In the genomic region with DNA sequence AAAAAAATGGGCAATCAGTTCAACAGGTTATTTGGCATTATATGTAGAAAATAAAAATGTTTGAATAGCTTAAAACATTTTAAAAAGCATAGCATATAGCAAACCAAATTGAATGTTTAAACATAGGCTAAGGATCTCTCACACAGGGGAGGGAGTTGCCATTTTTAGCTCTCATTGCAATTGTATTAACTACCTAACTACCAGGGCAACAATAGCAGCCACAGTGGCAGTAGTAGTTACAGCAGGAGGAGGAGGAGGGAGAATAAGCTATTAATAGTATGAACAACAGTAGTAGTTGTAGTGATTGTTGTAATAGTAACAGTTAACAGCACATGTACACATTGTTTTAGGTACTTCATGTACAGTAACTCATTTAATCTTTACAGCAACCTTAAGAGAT, we compare ENCODE assay signal across 25 cellular contexts.
A peak's percentile ranks its signal among the peaks of the same experiment; 100 is the strongest.
DNase-seq lines count a peak whose midpoint lies in the region; ATAC-seq, FAIRE-seq and TF ChIP-seq lines count a peak whose summit lies in the region.
"Had no signal": no experiment of that assay in that cellular context is flagged by ENCODE, and none has a peak within 500 bp of the region (broad histone marks: within the 10 kb centered on the region; RNA-seq: fewer than 3 reads in every experiment).

No MANE protein-coding gene starts in this region.

- H3K4me3 ChIP-seq in SK-N-SH (ENCODE audit: low read depth in 2 of 2, low read length in 1 of 2) = no peak overlapping the region
- H3K4me3 ChIP-seq: breast epithelium, MG63, SJCRH30 had no signal

- no peak overlapping the region for H3K9ac ChIP-seq in SK-N-SH

- no peaks in the 10 kb centered on the region for H4K20me1 ChIP-seq in SK-N-SH (ENCODE audit: insufficient read depth)

- H3K27ac ChIP-seq in SK-N-SH (ENCODE audit: low read depth in 2 of 2, low read length in 1 of 2) (no peak overlapping the region), foreskin keratinocyte (no peak overlapping the region)
- H3K27ac ChIP-seq: breast epithelium, SJCRH30 had no signal

- no peaks in the 10 kb centered on the region for H3K36me3 Mint-ChIP-seq in chondrocyte (ENCODE audit: low read depth)
- H3K36me3 Mint-ChIP-seq in stimulated activated memory B cell treated with anti-CD40 and anti-IgM and Interleukin-4, amounts not matched to agents 10 μg/mL and 1 μg/mL and 100 μg/mL, for 72 hours = peaks cover 5% of the 10 kb centered on the region

- peak; percentile 41; the same call in 2 of the 3 replicates for ATAC-seq in SK-N-SH treated with all-trans-retinoic acid at 6 μM for 48 hours
- ATAC-seq in left ventricle myocardium superior = peak; percentile 83
- ATAC-seq in stimulated activated memory B cell treated with anti-CD40 and anti-IgM and Interleukin-4, amounts not matched to agents 10 μg/mL and 1 μg/mL and 100 μg/mL, for 72 hours = no peak
- no peak for ATAC-seq in foreskin keratinocyte

- no peaks in the 10 kb centered on the region for H3K27me3 Mint-ChIP-seq in chondrocyte (ENCODE audit: low read depth)
- H3K27me3 Mint-ChIP-seq in stimulated activated memory B cell treated with anti-CD40 and anti-IgM and Interleukin-4, amounts not matched to agents 10 μg/mL and 1 μg/mL and 100 μg/mL, for 72 hours = no peaks in the 10 kb centered on the region
- H3K27me3 Mint-ChIP-seq: progenitor cell of endocrine pancreas had no signal

- H3K27me3 ChIP-seq in SK-N-SH (ENCODE audit: insufficient read depth) = no peaks in the 10 kb centered on the region
- no peaks in the 10 kb centered on the region for H3K27me3 ChIP-seq in foreskin keratinocyte
- H3K27me3 ChIP-seq: breast epithelium, MG63, SJCRH30 had no signal

- H3K36me3 ChIP-seq in SK-N-SH (replicated peaks in 1 of 2; ENCODE audit: control insufficient read depth in 1 of 2, insufficient read depth in 2 of 2, low read length in 1 of 2) = no peaks in the 10 kb centered on the region
- H3K36me3 ChIP-seq: breast epithelium, MG63, SJCRH30 had no signal

- TF ChIP-seq CTCF in SK-N-SH (IDR thresholded peaks at IDR 0.05) (no peak), chondrocyte (IDR thresholded peaks at IDR 0.05) (no peak), foreskin keratinocyte (conservative IDR thresholded peaks at IDR 0.05) (no peak)

- no peaks in the 10 kb centered on the region for H3K9me2 ChIP-seq in SK-N-SH

- peaks cover 5% of the 10 kb centered on the region for H3K9me3 Mint-ChIP-seq in chondrocyte (ENCODE audit: low read depth)
- H3K9me3 Mint-ChIP-seq in stimulated activated memory B cell treated with anti-CD40 and anti-IgM and Interleukin-4, amounts not matched to agents 10 μg/mL and 1 μg/mL and 100 μg/mL, for 72 hours = peaks cover 7% of the 10 kb centered on the region
- H3K9me3 Mint-ChIP-seq: HFFc6 had no signal

- peaks cover 44% of the 10 kb centered on the region for H3K4me1 Mint-ChIP-seq in chondrocyte (ENCODE audit: low read depth)
- H3K4me1 Mint-ChIP-seq in stimulated activated memory B cell treated with anti-CD40 and anti-IgM and Interleukin-4, amounts not matched to agents 10 μg/mL and 1 μg/mL and 100 μg/mL, for 72 hours = peaks cover 17% of the 10 kb centered on the region
- H3K4me1 Mint-ChIP-seq: endodermal cell had no signal

- POLR2A ChIA-PET in SK-N-SH (lab: Yijun Ruan, JAX) = no interaction called here

- H3K4me1 ChIP-seq in SK-N-SH (ENCODE audit: control insufficient read depth in 1 of 2, insufficient read depth in 2 of 2, low read depth in 1 of 2, low read length in 1 of 2) (peaks cover 0 to 14% of the 10 kb centered on the region in 2 experiments; a peak in 1 of 4 replicates), foreskin keratinocyte (peaks cover 4% of the 10 kb centered on the region)
- H3K4me1 ChIP-seq: breast epithelium, SJCRH30 had no signal

- H3K27ac Mint-ChIP-seq in chondrocyte (ENCODE audit: unreplicated experiment) = peak overlapping the region; percentile 42
- peak overlapping the region; percentile 40 for H3K27ac Mint-ChIP-seq in stimulated activated memory B cell treated with anti-CD40 and anti-IgM and Interleukin-4, amounts not matched to agents 10 μg/mL and 1 μg/mL and 100 μg/mL, for 72 hours
- H3K27ac Mint-ChIP-seq: endodermal cell, HFFc6, progenitor cell of endocrine pancreas had no signal

- FAIRE-seq in urothelium cell line (lab: Jason Lieb, UNC) = no peak
- FAIRE-seq: small intestine had no signal

- no peak overlapping the region for H3K4me3 Mint-ChIP-seq in chondrocyte (ENCODE audit: unreplicated experiment)
- no peak overlapping the region for H3K4me3 Mint-ChIP-seq in stimulated activated memory B cell treated with anti-CD40 and anti-IgM and Interleukin-4, amounts not matched to agents 10 μg/mL and 1 μg/mL and 100 μg/mL, for 72 hours
- H3K4me3 Mint-ChIP-seq: endodermal cell, HFFc6 had no signal

- no peak for TF ChIP-seq EP300 in SK-N-SH (IDR thresholded peaks at IDR 0.05; ENCODE audit: borderline replicate concordance in 1 of 2, low read depth in 1 of 2, low read length in 1 of 2)

- CTCF ChIA-PET in SK-N-SH (lab: Yijun Ruan, JAX) = interaction anchor here (1.0 kb wide), 2 partner anchors 343 to 443 kb away, joined by 3 read pairs; no protein-coding TSS in a partner anchor

- no peak for TF ChIP-seq RAD21 in SK-N-SH (IDR thresholded peaks at IDR 0.05; ENCODE audit: low read length)

- intact Hi-C loops in left ventricle myocardium superior (cut with micrococcal nuclease) = no loop called here

- no peaks in the 10 kb centered on the region for H3K79me2 ChIP-seq in SK-N-SH (ENCODE audit: insufficient read depth)

- H3F3A ChIP-seq in SK-N-SH (replicated peaks; ENCODE audit: insufficient read depth) = no peaks in the 10 kb centered on the region

- no peak overlapping the region for H2AFZ ChIP-seq in SK-N-SH (ENCODE audit: low read depth)

- DNase-seq in SK-N-SH (no peak), chondrocyte (ENCODE audit: low spot score) (no peak), left ventricle myocardium superior (no peak), urothelium cell line (ENCODE audit: low spot score) (no peak), KG1 (lab: John Stamatoyannopoulos, UW) (no peak), foreskin keratinocyte (no peak)
- DNase-seq: activated CD4-positive, CD25-positive, alpha-beta regulatory T cell treated with anti-CD3 and anti-CD28 coated beads, Interleukin-2, amount 50 U/mL, for 72 hours; activated CD8-positive, alpha-beta memory T cell treated with anti-CD3 and anti-CD28 coated beads for 24 hours; activated T-cell treated with anti-CD3 and anti-CD28 coated beads, Interleukin-2, amount 50 U/mL, for 1 hour; cortex of kidney; endodermal cell; GDM1; HFFc6; NCI-H1436 treated with DMSO at 0.1 percent for 48 hours; NCI-H2171; NCI-H526 treated with DMSO at 0.1 percent for 48 hours; OCI-M1; SJCRH30; small intestine; stimulated activated CD4-positive, alpha-beta T cell treated with anti-CD3 and anti-CD28 coated beads, Interleukin-2, amount 100 ng/mL, for 24 hours had no signal

- no peak overlapping the region for H3K4me2 ChIP-seq in SK-N-SH

- no peaks in the 10 kb centered on the region for H3K9me3 ChIP-seq in SK-N-SH
- H3K9me3 ChIP-seq: breast epithelium, MG63 had no signal

TF ChIP-seq in SK-N-SH treated with all-trans-retinoic acid at 6 μM for 48 hours, 23 proteins besides CTCF, POLR2A, EP300 and RAD21:
- TF ChIP-seq ZNF70 (CRISPR knock-in tag; IDR thresholded peaks at IDR 0.05) (no peak), ISL1 (CRISPR knock-in tag; IDR thresholded peaks at IDR 0.05) (no peak), GLIS3 (CRISPR knock-in tag; IDR thresholded peaks at IDR 0.05) (no peak)

TF ChIP-seq in SK-N-SH, 30 proteins besides CTCF, POLR2A, EP300 and RAD21:
- TF ChIP-seq, protein P1, sequence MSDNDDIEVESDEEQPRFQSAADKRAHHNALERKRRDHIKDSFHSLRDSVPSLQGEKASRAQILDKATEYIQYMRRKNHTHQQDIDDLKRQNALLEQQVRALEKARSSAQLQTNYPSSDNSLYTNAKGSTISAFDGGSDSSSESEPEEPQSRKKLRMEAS (IDR thresholded peaks at IDR 0.05; ENCODE audit: low read depth) = no peak
- TF ChIP-seq EZH2phosphoT487 (IDR thresholded peaks at IDR 0.05; ENCODE audit: borderline replicate concordance, low read depth) = no peak
- no peak for TF ChIP-seq FOSL2 (IDR thresholded peaks at IDR 0.05; ENCODE audit: borderline replicate concordance, low read depth)
- TF ChIP-seq YY1 (IDR thresholded peaks at IDR 0.05; ENCODE audit: low read depth) = no peak
- TF ChIP-seq, protein P2, sequence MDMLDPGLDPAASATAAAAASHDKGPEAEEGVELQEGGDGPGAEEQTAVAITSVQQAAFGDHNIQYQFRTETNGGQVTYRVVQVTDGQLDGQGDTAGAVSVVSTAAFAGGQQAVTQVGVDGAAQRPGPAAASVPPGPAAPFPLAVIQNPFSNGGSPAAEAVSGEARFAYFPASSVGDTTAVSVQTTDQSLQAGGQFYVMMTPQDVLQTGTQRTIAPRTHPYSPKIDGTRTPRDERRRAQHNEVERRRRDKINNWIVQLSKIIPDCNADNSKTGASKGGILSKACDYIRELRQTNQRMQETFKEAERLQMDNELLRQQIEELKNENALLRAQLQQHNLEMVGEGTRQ (IDR thresholded peaks at IDR 0.05; ENCODE audit: borderline replicate concordance, low read depth, low read length) = no peak
- no peak for TF ChIP-seq NRF1 (IDR thresholded peaks at IDR 0.05; ENCODE audit: low read depth, low read length)
- no peak for TF ChIP-seq NFIC (IDR thresholded peaks at IDR 0.05; ENCODE audit: borderline replicate concordance)
- TF ChIP-seq JUND (IDR thresholded peaks at IDR 0.05) = no peak

Comparison
In these comparisons a context has a peak if more than half of its experiments do, and no peak if none do; other contexts are left out.
1. ATAC-seq: peak in SK-N-SH treated with all-trans-retinoic acid at 6 μM for 48 hours (single experiment) and left ventricle myocardium superior (single experiment); none in stimulated activated memory B cell treated with anti-CD40 and anti-IgM and Interleukin-4, amounts not matched to agents 10 μg/mL and 1 μg/mL and 100 μg/mL, for 72 hours (single experiment) and foreskin keratinocyte (single experiment).